11 cellular contexts compared by ENCODE assay signal in the genomic region with DNA sequence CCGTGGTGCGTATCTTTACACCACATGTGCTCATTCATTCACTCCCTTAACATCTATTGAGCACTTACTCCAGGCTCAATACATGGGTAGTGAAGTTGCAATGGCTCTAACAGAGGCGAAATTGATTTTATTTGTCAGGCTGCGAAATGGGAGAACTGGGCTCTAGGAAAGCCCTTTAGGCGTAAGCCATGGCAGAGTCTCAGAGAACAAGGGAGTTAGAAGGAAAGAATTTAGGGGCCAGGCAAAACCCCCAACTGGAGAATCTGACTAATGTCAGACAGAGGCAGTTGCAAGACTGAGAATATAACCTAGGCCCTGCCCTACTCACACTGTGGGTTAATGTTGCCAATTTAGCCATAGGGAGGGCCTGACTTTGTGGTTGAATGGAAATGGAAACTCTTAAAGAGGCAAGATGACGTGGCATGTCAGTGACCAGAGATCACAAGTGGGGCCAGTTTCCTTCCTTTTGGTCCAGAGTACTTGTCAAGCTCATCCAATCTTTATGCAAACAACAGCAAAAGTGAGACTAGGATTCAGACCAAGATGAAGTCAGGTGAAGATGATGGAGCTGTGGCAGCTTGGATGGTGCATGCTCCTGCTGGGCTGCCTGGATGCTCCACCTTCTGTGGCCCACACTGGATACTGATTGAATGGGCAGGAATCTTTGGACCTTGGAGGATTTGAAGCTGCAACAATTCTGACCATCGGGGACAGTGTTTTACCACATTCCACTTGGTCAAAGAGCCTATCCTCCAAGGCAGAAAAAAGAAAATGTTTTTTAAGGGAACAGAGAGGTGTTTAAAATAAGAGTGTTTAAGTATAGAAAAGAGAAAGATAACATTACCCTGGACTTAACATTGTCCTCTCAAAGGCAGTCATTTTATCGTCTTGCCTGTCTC.
A peak's percentile ranks its signal among the peaks of the same experiment; 100 is the strongest.
DNase-seq lines count a peak whose midpoint lies in the region; ATAC-seq and TF ChIP-seq lines count a peak whose summit lies in the region.
"Had no signal": no experiment of that assay in that cellular context is flagged by ENCODE, and none has a peak within 500 bp of the region (broad histone marks: within the 10 kb centered on the region; RNA-seq: fewer than 3 reads in every experiment).

No MANE protein-coding gene starts in this region.

- H3K9me3 Mint-ChIP-seq in natural killer cell treated with Interleukin-12 subunit alpha and Interleukin-12 subunit beta and Interleukin-15 and Interleukin-18, amount 100 ng/mL, for 72 hours, result no peaks in the 10 kb centered on the region
- H3K9me3 Mint-ChIP-seq in natural killer cell, result no peaks in the 10 kb centered on the region

- H3K4me1 Mint-ChIP-seq in natural killer cell treated with Interleukin-12 subunit alpha and Interleukin-12 subunit beta and Interleukin-15 and Interleukin-18, amount 100 ng/mL, for 72 hours (ENCODE audit: low read depth in 2 of 2), result peaks cover 8 to 16% of the 10 kb centered on the region in 2 donors
- peaks cover 10 to 19% of the 10 kb centered on the region in 2 donors for H3K4me1 Mint-ChIP-seq in natural killer cell
- peaks cover 7% of the 10 kb centered on the region for H3K4me1 Mint-ChIP-seq in T-helper 17 cell

- H3K4me2 ChIP-seq in PC-9, result no peak overlapping the region
- H3K4me2 ChIP-seq in hepatocyte, result no peak overlapping the region

- CTCF ChIA-PET in PC-9 (lab: Charles Lee), result no interaction called here

- BruUV-seq in PC-9 (replicated peaks; lab: Mats Ljungman, UMichigan), result no TSS peak

- H4K20me1 ChIP-seq in PC-9 (ENCODE audit: insufficient read depth) (no peaks in the 10 kb centered on the region), hepatocyte (ENCODE audit: insufficient read depth, poor library complexity, severe bottlenecking) (no peaks in the 10 kb centered on the region)

- DNase-seq in natural killer cell treated with Interleukin-12 subunit alpha and Interleukin-12 subunit beta and Interleukin-15 and Interleukin-18, amount 100 ng/mL, for 72 hours (ENCODE audit: low spot score), result no peak
- DNase-seq in natural killer cell (no peak), PC-9 (no peak), hepatocyte (ENCODE audit: low spot score) (no peak), T-helper 17 cell (no peak), ACHN (no peak), AG08396 (ENCODE audit: low spot score) (no peak)

- H3K27ac ChIP-seq in PC-9 (no peak overlapping the region), hepatocyte (no peak overlapping the region)
- H3K27ac ChIP-seq: C4-2B, left lung, neutrophil had no signal

- ATAC-seq in natural killer cell treated with Interleukin-12 subunit alpha and Interleukin-12 subunit beta and Interleukin-15 and Interleukin-18, amount 100 ng/mL, for 72 hours, result peak; percentile 70 to 72
- ATAC-seq in natural killer cell, result no peak
- no peak for ATAC-seq in GM19324 (IDR thresholded peaks at IDR 0.05; ENCODE audit: low FRiP score, unreplicated experiment)
- no peak for ATAC-seq in T-helper 17 cell

- intact Hi-C loops in natural killer cell (cut with micrococcal nuclease) (loop anchor here (1.0 to 2.0 kb wide), 4 partner anchors 147 to 809 kb away; no protein-coding TSS in a partner anchor), PC-9 (cut with micrococcal nuclease; ENCODE audit: unreplicated experiment) (loop anchor here (1.0 to 10.0 kb wide), 5 partner anchors 148 to 1120 kb away; no protein-coding TSS in a partner anchor)

- H3K4me3 ChIP-seq in PC-9 (no peak overlapping the region), hepatocyte (no peak overlapping the region)
- H3K4me3 ChIP-seq: left lung had no signal

- POLR2A ChIA-PET in PC-9 (lab: Charles Lee; ENCODE audit: unreplicated experiment), result no interaction called here

- H3K27me3 Mint-ChIP-seq in natural killer cell treated with Interleukin-12 subunit alpha and Interleukin-12 subunit beta and Interleukin-15 and Interleukin-18, amount 100 ng/mL, for 72 hours, result peaks cover 12 to 14% of the 10 kb centered on the region in 2 donors
- H3K27me3 Mint-ChIP-seq in natural killer cell (ENCODE audit: low read depth in 2 of 2) (peaks cover 10 to 12% of the 10 kb centered on the region in 2 donors), T-helper 17 cell (peaks cover 12% of the 10 kb centered on the region)

- H3K79me2 ChIP-seq in PC-9 (ENCODE audit: low read depth) (no peaks in the 10 kb centered on the region), hepatocyte (no peaks in the 10 kb centered on the region)

- TF ChIP-seq CTCF in natural killer cell (IDR thresholded peaks at IDR 0.05), result no peak
- TF ChIP-seq CTCF in PC-9 (conservative IDR thresholded peaks at IDR 0.05), result peak; percentile 28; the same call in 1 of the 2 replicates
- peak; percentile 11 for TF ChIP-seq CTCF in hepatocyte (IDR thresholded peaks at IDR 0.05; ENCODE audit: poor library complexity)

- H2AFZ ChIP-seq in PC-9 (no peak overlapping the region), hepatocyte (no peak overlapping the region)

- H3K27me3 ChIP-seq in PC-9 (ENCODE audit: insufficient read depth, low read depth) (no peaks in the 10 kb centered on the region), hepatocyte (no peaks in the 10 kb centered on the region)
- H3K27me3 ChIP-seq: left lung, neutrophil had no signal

- peak overlapping the region; percentile 13 to 66 for H3K27ac Mint-ChIP-seq in natural killer cell treated with Interleukin-12 subunit alpha and Interleukin-12 subunit beta and Interleukin-15 and Interleukin-18, amount 100 ng/mL, for 72 hours
- H3K27ac Mint-ChIP-seq in natural killer cell, result peak overlapping the region in 1 of 2 donors; percentile 4
- H3K27ac Mint-ChIP-seq in T-helper 17 cell, result no peak overlapping the region

- H3F3A ChIP-seq in PC-9 (ENCODE audit: insufficient read depth, low read depth), result no peaks in the 10 kb centered on the region

- H3K36me3 ChIP-seq in PC-9 (ENCODE audit: low read depth) (no peaks in the 10 kb centered on the region), hepatocyte (replicated peaks; ENCODE audit: insufficient read depth, low read depth) (no peaks in the 10 kb centered on the region)
- H3K36me3 ChIP-seq: left lung, neutrophil had no signal

- H3K9me2 ChIP-seq in PC-9 (ENCODE audit: insufficient read depth) (no peaks in the 10 kb centered on the region), hepatocyte (replicated peaks; ENCODE audit: insufficient read depth) (no peaks in the 10 kb centered on the region)

- H3K9me3 ChIP-seq in PC-9 (ENCODE audit: insufficient read depth, low read depth) (0 out of 2 replicates have a peak, but pooled peaks cover 4% of the 10 kb centered on the region), hepatocyte (ENCODE audit: low read depth) (no peaks in the 10 kb centered on the region), T-helper 17 cell (ENCODE audit: control insufficient read depth, low read length, poor library complexity, severe bottlenecking) (no peaks in the 10 kb centered on the region)
- H3K9me3 ChIP-seq: left lung, neutrophil had no signal

- H3K36me3 Mint-ChIP-seq in natural killer cell treated with Interleukin-12 subunit alpha and Interleukin-12 subunit beta and Interleukin-15 and Interleukin-18, amount 100 ng/mL, for 72 hours, result no peaks in the 10 kb centered on the region
- no peaks in the 10 kb centered on the region for H3K36me3 Mint-ChIP-seq in natural killer cell
- no peaks in the 10 kb centered on the region for H3K36me3 Mint-ChIP-seq in T-helper 17 cell (ENCODE audit: low read depth)

- in situ Hi-C loops in ACHN (cut with HindIII; ENCODE audit: low pct_ligation_motif_present, low pct_unique_long_range_greater_than_20kb, low sequenced_read_pairs), result no loop called here

- WGBS in hepatocyte (ENCODE audit: low lambda C conversion rate, missing lambda C conversion rate), result 82% methylated on average over 8 of the region's 8 CpGs

- no peaks in the 10 kb centered on the region for H3K4me1 ChIP-seq in PC-9 (replicated peaks; ENCODE audit: insufficient read depth)
- H3K4me1 ChIP-seq in hepatocyte (ENCODE audit: insufficient read depth), result peaks cover 3% of the 10 kb centered on the region

- H3K4me3 Mint-ChIP-seq in natural killer cell treated with Interleukin-12 subunit alpha and Interleukin-12 subunit beta and Interleukin-15 and Interleukin-18, amount 100 ng/mL, for 72 hours, result no peak overlapping the region
- H3K4me3 Mint-ChIP-seq in natural killer cell, result no peak overlapping the region
- no peak overlapping the region for H3K4me3 Mint-ChIP-seq in T-helper 17 cell

Comparison
In these comparisons a context has a peak if more than half of its experiments do, and no peak if none do; other contexts are left out.
1. ATAC-seq: peak in natural killer cell treated with Interleukin-12 subunit alpha and Interleukin-12 subunit beta and Interleukin-15 and Interleukin-18, amount 100 ng/mL, for 72 hours (2 of 2); none in natural killer cell (0 of 3), GM19324 (single experiment) and T-helper 17 cell (single experiment).